8 cellular contexts compared by ENCODE assay signal in the genomic region with DNA sequence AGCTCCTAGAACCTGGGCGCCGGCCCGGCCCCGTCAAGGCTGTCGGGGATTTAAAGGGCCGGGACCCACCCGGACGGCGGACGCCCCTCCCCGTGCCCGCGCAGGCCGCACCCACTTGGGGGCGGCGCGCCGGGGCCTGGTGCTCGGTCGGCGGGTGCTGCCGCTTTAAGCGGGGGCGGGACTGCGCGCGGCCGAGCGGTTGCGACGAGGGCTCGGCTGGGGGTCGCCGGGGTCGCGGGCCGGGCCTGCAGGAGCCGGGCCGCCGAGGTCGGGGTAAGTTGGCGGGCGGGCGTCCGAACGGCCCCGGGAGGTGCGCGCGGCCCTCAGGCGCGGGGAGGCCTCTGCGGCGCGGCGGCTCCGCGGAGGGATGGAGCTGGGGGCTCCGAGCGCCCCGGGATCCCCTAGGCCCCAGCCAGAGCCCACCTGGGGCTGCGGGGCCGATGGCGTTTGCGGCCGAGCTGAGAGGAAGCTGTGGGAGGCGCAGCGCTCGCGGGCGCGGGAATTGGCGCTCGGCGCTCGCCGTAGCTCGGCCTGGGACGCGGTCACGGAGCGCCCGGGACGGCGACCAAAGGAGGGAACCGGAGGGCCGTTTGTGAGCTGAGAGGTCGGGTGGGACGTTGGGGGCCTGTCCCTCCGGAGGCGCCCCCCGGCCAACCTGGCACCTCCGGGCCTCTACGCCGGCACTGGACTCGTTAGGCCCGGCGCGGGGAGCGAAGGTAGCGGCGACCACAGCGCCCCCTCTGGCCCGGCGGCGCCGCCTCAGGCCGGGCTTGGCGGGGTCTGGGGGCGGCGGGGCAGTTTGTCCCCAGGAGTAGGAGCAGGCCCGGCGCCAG. TPM values are rescaled to one million over a fixed set of nuclear protein-coding genes. Genes with fewer than 3 reads are reported as not detected.
DNase-seq lines count a peak whose midpoint lies in the region; ATAC-seq, FAIRE-seq and TF ChIP-seq lines count a peak whose summit lies in the region.

A gene (plus strand): TSS at position 168 of the 833 bp plus-strand sequence. CDS start 2,619 bp downstream, outside the sequence.

- H3K27me3 Mint-ChIP-seq in neural progenitor cell (ENCODE audit: insufficient read depth, low read depth) = peaks cover 3% of the 10 kb centered on the region

- peaks cover 40% of the 10 kb centered on the region for H3K79me2 ChIP-seq in neural progenitor cell (ENCODE audit: low read depth)

- peak; percentile 78 for ATAC-seq in GM19455 (IDR thresholded peaks at IDR 0.05; ENCODE audit: unreplicated experiment)

- DNase-seq in D341Med (ENCODE audit: low spot score) (peak; percentile 95), HPDE6-E6E7 (ENCODE audit: extremely low spot score) (peak; percentile 50), RCC 7860 (ENCODE audit: low spot score) (peak; percentile 35), activated gamma-delta T cell treated with Interleukin-2 at 50 U/mL for 16 hours (peak; percentile 67), foreskin fibroblast (peak; percentile 65 to 89), neural progenitor cell (ENCODE audit: low spot score) (peak; percentile 92), stromal cell of bone marrow (ENCODE audit: low read depth) (peak; percentile 44)

- peak within 1 kb of the TSS; percentile 66 for H3K27ac Mint-ChIP-seq in neural progenitor cell

- peak within 1 kb of the TSS; percentile 84 for H2AFZ ChIP-seq in neural progenitor cell (replicated peaks)

- peaks cover 6% of the 10 kb centered on the region for H3K4me1 ChIP-seq in neural progenitor cell

- peak within 1 kb of the TSS; percentile 99 for H3K9ac ChIP-seq in neural progenitor cell

- H3F3A ChIP-seq in neural progenitor cell (ENCODE audit: low read depth) = peaks cover 24% of the 10 kb centered on the region

- H3K4me3 ChIP-seq in foreskin fibroblast (ENCODE audit: low read depth in 1 of 2, low read length in 2 of 2) (peak within 1 kb of the TSS; percentile 97 to 99), neural progenitor cell (peak within 1 kb of the TSS; percentile 73)

- H3K4me1 Mint-ChIP-seq in neural progenitor cell = peaks cover 16% of the 10 kb centered on the region

- peak within 1 kb of the TSS; percentile 91 for H3K27ac ChIP-seq in neural progenitor cell

- no peaks in the 10 kb centered on the region for H3K9me3 ChIP-seq in neural progenitor cell (ENCODE audit: low read depth)

- peak within 1 kb of the TSS; percentile 99 for H3K4me2 ChIP-seq in neural progenitor cell

- FAIRE-seq in RCC 7860 (lab: Jason Lieb, UNC) = no peak

- peaks cover 5% of the 10 kb centered on the region for H3K36me3 ChIP-seq in neural progenitor cell

- peaks cover 4% of the 10 kb centered on the region for H3K27me3 ChIP-seq in neural progenitor cell

- TF ChIP-seq CTCF in foreskin fibroblast (IDR thresholded peaks at IDR 0.05; ENCODE audit: low read depth, low read length) = peak; percentile 60
- TF ChIP-seq CTCF in neural progenitor cell (IDR thresholded peaks at IDR 0.05) = peak; percentile 86

- peaks cover 23% of the 10 kb centered on the region for H4K20me1 ChIP-seq in neural progenitor cell (ENCODE audit: low read depth)

- peaks cover 10% of the 10 kb centered on the region for H3K36me3 Mint-ChIP-seq in neural progenitor cell

- H3K9me3 Mint-ChIP-seq in neural progenitor cell = no peaks in the 10 kb centered on the region

- peak within 1 kb of the TSS; percentile 94 for H3K4me3 Mint-ChIP-seq in neural progenitor cell

RNA-seq across cellular contexts. Expression of the gene that starts here (rescaled TPM):
- total RNA-seq in neural progenitor cell (ENCODE audit: low replicate concordance) = 19.9 and 26.5 TPM in 2 replicates

Comparison
In these comparisons a context has a peak if more than half of its experiments do, and no peak if none do; other contexts are left out.
1. Peak in every context shown above with its lines: DNase-seq, ATAC-seq, H3K4me3 ChIP-seq and H3K27ac ChIP-seq.
2. DNase-seq: peak in every context shown above with its lines; median percentile 95 in D341Med; 92 in neural progenitor cell; 77 in foreskin fibroblast; 67 in activated gamma-delta T cell treated with Interleukin-2 at 50 U/mL for 16 hours; 50 in HPDE6-E6E7; 44 in stromal cell of bone marrow; 35 in RCC 7860.